Comparison of ENCODE assay signal across 8 cellular contexts in the genomic region with DNA sequence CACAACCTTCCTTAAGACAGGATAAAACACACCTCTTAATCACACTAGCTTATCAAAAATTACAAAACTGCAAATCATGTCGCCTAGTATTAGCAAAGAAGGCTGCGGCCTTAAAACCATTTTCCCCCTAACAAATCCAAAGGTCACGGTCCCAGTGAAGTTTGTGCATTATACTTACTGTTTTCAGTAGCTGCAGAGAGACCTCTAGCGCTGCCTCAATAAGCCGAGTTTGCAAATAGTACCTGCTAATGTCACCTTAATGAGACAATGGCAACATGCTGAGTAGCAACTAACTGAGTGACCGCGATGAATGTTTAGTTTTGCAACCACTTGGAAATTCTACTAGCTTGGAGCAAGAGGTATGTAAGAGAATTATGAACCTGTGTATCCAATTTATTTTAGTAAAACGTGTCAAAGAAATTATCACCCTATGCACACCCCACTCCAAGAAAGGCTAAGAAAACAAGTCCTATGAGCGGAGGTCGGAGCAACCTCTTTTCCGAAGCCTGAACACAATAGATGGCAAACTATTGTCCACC.
DNase-seq lines count a peak whose midpoint lies in the region; ATAC-seq and TF ChIP-seq lines count a peak whose summit lies in the region.

No MANE protein-coding gene starts in this region.

- peak overlapping the region; percentile 88 for H3K27ac ChIP-seq in WERI-Rb-1

- DNase-seq in SHP77 treated with DMSO at 0.1 percent for 48 hours (lab: John Stamatoyannopoulos, UW): peak; percentile 9
- no peak for DNase-seq in SHP77 (lab: John Stamatoyannopoulos, UW)
- peak; percentile 52 for DNase-seq in KBM-7
- DNase-seq in WERI-Rb-1: peak; percentile 23
- peak; percentile 39 for DNase-seq in fibroblast of pulmonary artery (ENCODE audit: low read depth)
- DNase-seq in AG20443 (ENCODE audit: low spot score): no peak

- H3K36me3 ChIP-seq in WERI-Rb-1 (no peaks in the 10 kb centered on the region), neuron (ENCODE audit: insufficient read depth, low read length) (no peaks in the 10 kb centered on the region)

- in situ Hi-C loops in KBM-7 (cut with MboI; ENCODE audit: low pct_unique_long_range_greater_than_20kb, low sequenced_read_pairs): no loop called here

- no peaks in the 10 kb centered on the region for H3K27me3 ChIP-seq in WERI-Rb-1 (ENCODE audit: insufficient read depth, low read depth, severe bottlenecking)
- no peaks in the 10 kb centered on the region for H3K27me3 ChIP-seq in neuron (ENCODE audit: insufficient read depth, low read length)

- peaks cover 14% of the 10 kb centered on the region for H3K4me1 ChIP-seq in neuron (ENCODE audit: insufficient read depth, low read length)

- H3K9me3 ChIP-seq in WERI-Rb-1 (ENCODE audit: severe bottlenecking): no peaks in the 10 kb centered on the region
- peaks cover 4% of the 10 kb centered on the region for H3K9me3 ChIP-seq in neuron (ENCODE audit: low read length)

- TF ChIP-seq CTCF in WERI-Rb-1 (IDR thresholded peaks at IDR 0.05; ENCODE audit: low read depth, low read length): peak; percentile 2; the same call in 1 of the 2 replicates
- peak; percentile 6 for TF ChIP-seq CTCF in fibroblast of pulmonary artery (IDR thresholded peaks at IDR 0.05; ENCODE audit: low read length, missing control alignments)

- peak overlapping the region; percentile 73 for H2AFZ ChIP-seq in neuron (ENCODE audit: low read depth, low read length)

- ATAC-seq in GM21423 (IDR thresholded peaks at IDR 0.05; ENCODE audit: unreplicated experiment): no peak

- H3K4me3 ChIP-seq in WERI-Rb-1 (ENCODE audit: low read depth, low read length): peak overlapping the region; percentile 75
- H3K4me3 ChIP-seq in fibroblast of pulmonary artery (replicated peaks; ENCODE audit: low read depth, low read length): peak overlapping the region; percentile 88
- H3K4me3 ChIP-seq in neuron (ENCODE audit: low read length): peak overlapping the region; percentile 74

Comparison
In these comparisons a context has a peak if more than half of its experiments do, and no peak if none do; other contexts are left out.
1. DNase-seq: peak in SHP77 treated with DMSO at 0.1 percent for 48 hours (single experiment), KBM-7 (single experiment), WERI-Rb-1 (single experiment) and fibroblast of pulmonary artery (single experiment); none in SHP77 (0 of 2) and AG20443 (single experiment).
2. Peak in every context shown above with its lines, with median percentiles within 50 percentile points of each other: H3K4me3 ChIP-seq.